ENCODE assay signal across 10 cellular contexts in genomic region chr1:234972411-234973191, GRCh38.
DNase-seq lines count a peak whose midpoint lies in the region; ATAC-seq and TF ChIP-seq lines count a peak whose summit lies in the region.
"Had no signal": no experiment of that assay in that cellular context is flagged by ENCODE, and none has a peak within 500 bp of the region (broad histone marks: within the 10 kb centered on the region; RNA-seq: fewer than 3 reads in every experiment).

No MANE protein-coding gene starts in this region.

- H3K27ac ChIP-seq in lower lobe of right lung (peak overlapping the region; percentile 8), subcutaneous abdominal adipose tissue (ENCODE audit: low read depth, low read length) (peak overlapping the region; percentile 32), MM.1S (ENCODE audit: low read length) (no peak overlapping the region)

- H3K4me3 ChIP-seq in lower lobe of right lung (no peak overlapping the region), subcutaneous abdominal adipose tissue (ENCODE audit: low read depth in 1 of 5, low read length in 5 of 5) (peak overlapping the region in 1 of 5 donors; percentile 27), MM.1S (ENCODE audit: low read length) (no peak overlapping the region)
- H3K4me3 ChIP-seq: HAP-1 had no signal

- H3K27me3 ChIP-seq in lower lobe of right lung (ENCODE audit: low read depth) (no peaks in the 10 kb centered on the region), subcutaneous abdominal adipose tissue (ENCODE audit: control insufficient read depth in 5 of 5, insufficient read depth in 4 of 5, low read length in 5 of 5) (no peaks in the 10 kb centered on the region), MM.1S (replicated peaks; ENCODE audit: insufficient read depth, low read length) (peaks cover 10% of the 10 kb centered on the region; the same call in 1 of the 2 replicates)

- H3K27ac Mint-ChIP-seq in activated CD4-positive, alpha-beta T cell treated with anti-CD3 and anti-CD28 coated beads, Interleukin-2, amount 10 ng/mL, durations not matched to agents 24 days and 14 days = peak overlapping the region; percentile 79
- H3K27ac Mint-ChIP-seq: activated B cell treated with CpG ODN at 0.5 μM for 24 hours had no signal

- peaks cover 74% of the 10 kb centered on the region for H3K4me1 Mint-ChIP-seq in activated CD4-positive, alpha-beta T cell treated with anti-CD3 and anti-CD28 coated beads, Interleukin-2, amount 10 ng/mL, durations not matched to agents 24 days and 14 days

- H3K36me3 Mint-ChIP-seq in activated CD4-positive, alpha-beta T cell treated with anti-CD3 and anti-CD28 coated beads, Interleukin-2, amount 10 ng/mL, durations not matched to agents 24 days and 14 days (ENCODE audit: low read depth) = peaks cover 16% of the 10 kb centered on the region

- H4K20me1 ChIP-seq in MM.1S (ENCODE audit: insufficient read depth, low read length) = no peaks in the 10 kb centered on the region

- H2AFZ ChIP-seq in MM.1S (ENCODE audit: low read length) = no peak overlapping the region

- peaks cover 73% of the 10 kb centered on the region for H3K4me1 ChIP-seq in lower lobe of right lung
- H3K4me1 ChIP-seq in subcutaneous abdominal adipose tissue (ENCODE audit: control insufficient read depth in 5 of 5, insufficient read depth in 5 of 5, low read length in 5 of 5) = peaks cover 16 to 88% (median 78%) of the 10 kb centered on the region in 5 donors
- no peaks in the 10 kb centered on the region for H3K4me1 ChIP-seq in MM.1S (ENCODE audit: low read length)

- peak overlapping the region; percentile 17 for H3K4me3 Mint-ChIP-seq in activated CD4-positive, alpha-beta T cell treated with anti-CD3 and anti-CD28 coated beads, Interleukin-2, amount 10 ng/mL, durations not matched to agents 24 days and 14 days
- H3K4me3 Mint-ChIP-seq: activated B cell treated with CpG ODN at 0.5 μM for 24 hours had no signal

- no peak overlapping the region for H3K9ac ChIP-seq in subcutaneous abdominal adipose tissue (ENCODE audit: low read length in 5 of 5)
- no peak overlapping the region for H3K9ac ChIP-seq in MM.1S (ENCODE audit: low read length)

- no peaks in the 10 kb centered on the region for H3K27me3 Mint-ChIP-seq in activated CD4-positive, alpha-beta T cell treated with anti-CD3 and anti-CD28 coated beads, Interleukin-2, amount 10 ng/mL, durations not matched to agents 24 days and 14 days
- H3K27me3 Mint-ChIP-seq: activated B cell treated with CpG ODN at 0.5 μM for 24 hours had no signal

- intact Hi-C loops in activated CD4-positive, alpha-beta T cell treated with anti-CD3 and anti-CD28 coated beads, Interleukin-2, amount 10 ng/mL, durations not matched to agents 24 days and 14 days (cut with micrococcal nuclease) = no loop called here
- intact Hi-C loops in lower lobe of right lung (cut with DNase I) = no loop called here

- no peaks in the 10 kb centered on the region for H3F3A ChIP-seq in MM.1S (ENCODE audit: insufficient read depth, low read length)

- TF ChIP-seq CTCF in lower lobe of right lung (IDR thresholded peaks at IDR 0.05) (no peak), MM.1S (IDR thresholded peaks at IDR 0.05; ENCODE audit: low read length) (no peak)

- DNase-seq in activated CD4-positive, alpha-beta T cell treated with anti-CD3 and anti-CD28 coated beads, Interleukin-2, amount 10 ng/mL, durations not matched to agents 24 days and 14 days = peak; percentile 70
- no peak for DNase-seq in activated CD4-positive, alpha-beta T cell treated with anti-CD3 and anti-CD28 coated beads for 1 hour
- DNase-seq in activated CD8-positive, alpha-beta memory T cell treated with anti-CD3 and anti-CD28 coated beads, Interleukin-2, amount 50 U/mL, for 48 hours = peak; percentile 52
- DNase-seq in lower lobe of right lung (no peak), KBM-7 (no peak), MM.1S (no peak)
- DNase-seq: activated B cell treated with CpG ODN at 0.5 μM for 24 hours had no signal

- no peaks in the 10 kb centered on the region for H3K9me2 ChIP-seq in MM.1S (replicated peaks; ENCODE audit: insufficient read depth, low read length)

- H3K9me3 ChIP-seq in lower lobe of right lung (no peaks in the 10 kb centered on the region), subcutaneous abdominal adipose tissue (ENCODE audit: control insufficient read depth in 5 of 5, low read length in 5 of 5) (no peaks in the 10 kb centered on the region), MM.1S (replicated peaks; ENCODE audit: insufficient read depth, low read length) (no peaks in the 10 kb centered on the region)
- H3K9me3 ChIP-seq: HAP-1 had no signal

- no peaks in the 10 kb centered on the region for H3K79me2 ChIP-seq in MM.1S (ENCODE audit: low read length)

- in situ Hi-C loops in KBM-7 (cut with MboI; ENCODE audit: low pct_unique_long_range_greater_than_20kb, low sequenced_read_pairs) = loop anchor here (25.0 kb wide), 2 partner anchors 235 to 360 kb away; partner anchors contain the start of gene IRF2BP2

- H3K36me3 ChIP-seq in lower lobe of right lung (no peaks in the 10 kb centered on the region), subcutaneous abdominal adipose tissue (ENCODE audit: control insufficient read depth in 5 of 5, insufficient read depth in 5 of 5, low read length in 5 of 5) (no peaks in the 10 kb centered on the region), MM.1S (replicated peaks; ENCODE audit: insufficient read depth, low read length) (no peaks in the 10 kb centered on the region)
- H3K36me3 ChIP-seq: HAP-1 had no signal

- ATAC-seq in lower lobe of right lung (no peak), HG03432 (IDR thresholded peaks at IDR 0.05; ENCODE audit: unreplicated experiment) (no peak)

- peaks cover 7% of the 10 kb centered on the region for H3K9me3 Mint-ChIP-seq in activated CD4-positive, alpha-beta T cell treated with anti-CD3 and anti-CD28 coated beads, Interleukin-2, amount 10 ng/mL, durations not matched to agents 24 days and 14 days
- H3K9me3 Mint-ChIP-seq: activated B cell treated with CpG ODN at 0.5 μM for 24 hours had no signal

- no peak overlapping the region for H3K4me2 ChIP-seq in MM.1S (ENCODE audit: low read depth, low read length)

Comparison
In these comparisons a context has a peak if more than half of its experiments do, and no peak if none do; other contexts are left out.
1. DNase-seq: peak in activated CD4-positive, alpha-beta T cell treated with anti-CD3 and anti-CD28 coated beads, Interleukin-2, amount 10 ng/mL, durations not matched to agents 24 days and 14 days (single experiment) and activated CD8-positive, alpha-beta memory T cell treated with anti-CD3 and anti-CD28 coated beads, Interleukin-2, amount 50 U/mL, for 48 hours (single experiment); none in activated CD4-positive, alpha-beta T cell treated with anti-CD3 and anti-CD28 coated beads for 1 hour (single experiment), lower lobe of right lung (single experiment), KBM-7 (single experiment) and MM.1S (single experiment).